ENCODE assay signal across 9 cellular contexts in genomic region chr7:44883961-44884360, GRCh38. TPM values are rescaled to one million over a fixed set of nuclear protein-coding genes. Genes with fewer than 3 reads are reported as not detected.
DNase-seq lines count a peak whose midpoint lies in the region; ATAC-seq and TF ChIP-seq lines count a peak whose summit lies in the region.
"Had no signal": no experiment of that assay in that cellular context is flagged by ENCODE, and none has a peak within 500 bp of the region (broad histone marks: within the 10 kb centered on the region; RNA-seq: fewer than 3 reads in every experiment).

No MANE protein-coding gene starts in this region.

- no peaks in the 10 kb centered on the region for H3K27me3 ChIP-seq in iPS-18a (ENCODE audit: control insufficient read depth, insufficient read depth, low read length)

- H3K36me3 Mint-ChIP-seq in HFFc6 (ENCODE audit: low read depth): peaks cover 45% of the 10 kb centered on the region
- H3K36me3 Mint-ChIP-seq in activated T-helper 17 cell treated with anti-CD3 and anti-CD28 coated beads, Interleukin-2, amount 50 U/mL, for 72 hours (ENCODE audit: low read depth): peaks cover 62% of the 10 kb centered on the region
- H3K36me3 Mint-ChIP-seq in stimulated activated memory B cell treated with anti-CD40 and anti-IgM and Interleukin-4, amounts not matched to agents 10 μg/mL and 1 μg/mL and 100 μg/mL, for 72 hours: peaks cover 34% of the 10 kb centered on the region

- peak overlapping the region; percentile 75 for H3K9ac ChIP-seq in iPS-18a (ENCODE audit: low read length)

- peak overlapping the region; percentile 96 for H3K4me3 Mint-ChIP-seq in HFFc6
- H3K4me3 Mint-ChIP-seq in activated T-helper 17 cell treated with anti-CD3 and anti-CD28 coated beads, Interleukin-2, amount 50 U/mL, for 72 hours: peak overlapping the region; percentile 99
- peak overlapping the region; percentile 94 for H3K4me3 Mint-ChIP-seq in stimulated activated memory B cell treated with anti-CD40 and anti-IgM and Interleukin-4, amounts not matched to agents 10 μg/mL and 1 μg/mL and 100 μg/mL, for 72 hours

- H3K4me1 Mint-ChIP-seq in HFFc6 (ENCODE audit: low read depth): peaks cover 58% of the 10 kb centered on the region
- H3K4me1 Mint-ChIP-seq in activated T-helper 17 cell treated with anti-CD3 and anti-CD28 coated beads, Interleukin-2, amount 50 U/mL, for 72 hours: peaks cover 37% of the 10 kb centered on the region
- peaks cover 47% of the 10 kb centered on the region for H3K4me1 Mint-ChIP-seq in stimulated activated memory B cell treated with anti-CD40 and anti-IgM and Interleukin-4, amounts not matched to agents 10 μg/mL and 1 μg/mL and 100 μg/mL, for 72 hours

- H3K9me3 ChIP-seq in iPS-18a (ENCODE audit: control insufficient read depth, low read depth, low read length): no peaks in the 10 kb centered on the region

- no peak overlapping the region for H3K27ac ChIP-seq in iPS-18a (ENCODE audit: low read length)

- H3K4me3 ChIP-seq in iPS-18a (ENCODE audit: low read length): peak overlapping the region; percentile 87

- ATAC-seq in activated T-helper 17 cell treated with anti-CD3 and anti-CD28 coated beads, Interleukin-2, amount 50 U/mL, for 72 hours (replicated peaks): no peak
- no peak for ATAC-seq in stimulated activated memory B cell treated with anti-CD40 and anti-IgM and Interleukin-4, amounts not matched to agents 10 μg/mL and 1 μg/mL and 100 μg/mL, for 72 hours
- ATAC-seq in HG03196 (IDR thresholded peaks at IDR 0.05; ENCODE audit: unreplicated experiment): no peak

- H3K36me3 ChIP-seq in iPS-18a (ENCODE audit: control insufficient read depth, low read depth, low read length): peaks cover 22% of the 10 kb centered on the region

- peaks cover 5% of the 10 kb centered on the region for H3K27me3 Mint-ChIP-seq in HFFc6 (ENCODE audit: insufficient read depth)
- no peaks in the 10 kb centered on the region for H3K27me3 Mint-ChIP-seq in activated T-helper 17 cell treated with anti-CD3 and anti-CD28 coated beads, Interleukin-2, amount 50 U/mL, for 72 hours
- no peaks in the 10 kb centered on the region for H3K27me3 Mint-ChIP-seq in stimulated activated memory B cell treated with anti-CD40 and anti-IgM and Interleukin-4, amounts not matched to agents 10 μg/mL and 1 μg/mL and 100 μg/mL, for 72 hours

- no peak for DNase-seq in HFFc6
- DNase-seq in T-helper 9 cell: no peak
- DNase-seq in NCI-H187 treated with DMSO at 0.1 percent for 48 hours (lab: John Stamatoyannopoulos, UW): no peak
- no peak for DNase-seq in NCI-H524 treated with DMSO at 0.1 percent for 48 hours (lab: John Stamatoyannopoulos, UW)
- DNase-seq: WERI-Rb-1 had no signal

- H3K4me1 ChIP-seq in iPS-18a (ENCODE audit: control insufficient read depth, low read depth, low read length): peaks cover 27% of the 10 kb centered on the region

- TF ChIP-seq CTCF in HFFc6 (IDR thresholded peaks at IDR 0.05): no peak

- no peaks in the 10 kb centered on the region; the same call in 1 of the 2 replicates for H3K9me3 Mint-ChIP-seq in HFFc6
- H3K9me3 Mint-ChIP-seq in activated T-helper 17 cell treated with anti-CD3 and anti-CD28 coated beads, Interleukin-2, amount 50 U/mL, for 72 hours: no peaks in the 10 kb centered on the region
- H3K9me3 Mint-ChIP-seq in stimulated activated memory B cell treated with anti-CD40 and anti-IgM and Interleukin-4, amounts not matched to agents 10 μg/mL and 1 μg/mL and 100 μg/mL, for 72 hours: peaks cover 3% of the 10 kb centered on the region

- peak overlapping the region; percentile 92 for H3K27ac Mint-ChIP-seq in HFFc6
- H3K27ac Mint-ChIP-seq in activated T-helper 17 cell treated with anti-CD3 and anti-CD28 coated beads, Interleukin-2, amount 50 U/mL, for 72 hours: peak overlapping the region; percentile 94
- H3K27ac Mint-ChIP-seq in stimulated activated memory B cell treated with anti-CD40 and anti-IgM and Interleukin-4, amounts not matched to agents 10 μg/mL and 1 μg/mL and 100 μg/mL, for 72 hours: peak overlapping the region; percentile 99

RNA-seq across cellular contexts. Expression of gene PURB, which starts 1.4 kb away (rescaled TPM):
- 10 to 100 TPM; 22.2 to 32.2 (median 26.0) TPM for total RNA-seq in HFFc6 (2021; fragmentation: NEBNext Ultra II Directional; extraction: Animal tissue kit (Norgen Biotek cat#: 25700))
- 10 to 100 TPM; 22.5 to 24.5 TPM for total RNA-seq in activated T-helper 17 cell treated with anti-CD3 and anti-CD28 coated beads, Interleukin-2, amount 50 U/mL, for 72 hours

RNA-seq across cellular contexts. Expression of gene H2AZ2, which starts 36.1 kb away (rescaled TPM):
- 100 to 1,000 TPM; 128 to 215 (median 185) TPM for total RNA-seq in HFFc6 (2021; fragmentation: NEBNext Ultra II Directional; extraction: Animal tissue kit (Norgen Biotek cat#: 25700))
- 100 to 1,000 TPM; 156 to 157 TPM for total RNA-seq in activated T-helper 17 cell treated with anti-CD3 and anti-CD28 coated beads, Interleukin-2, amount 50 U/mL, for 72 hours
